In the genomic region with DNA sequence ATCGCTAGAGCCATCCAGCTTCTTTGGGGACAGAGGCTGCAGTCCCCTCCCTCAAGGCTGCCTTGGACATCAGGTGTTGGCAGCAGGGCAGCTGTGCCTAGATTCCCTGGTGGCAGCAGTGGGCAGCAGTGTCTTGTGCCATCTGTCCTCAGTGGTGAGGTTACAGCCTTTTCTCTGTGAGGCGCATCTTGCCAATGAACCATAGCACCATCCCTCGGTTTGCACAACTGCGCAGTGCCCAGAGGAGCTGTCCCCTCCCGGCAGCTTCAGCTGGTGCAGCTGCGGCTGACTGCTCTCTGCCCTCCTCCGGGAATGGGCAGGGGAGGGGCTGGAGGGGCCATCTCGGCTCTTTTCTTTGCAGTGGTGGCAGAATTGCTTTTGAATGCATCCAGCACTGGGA, we compare ENCODE assay signal across 16 cellular contexts. TPM values are rescaled to one million over a fixed set of nuclear protein-coding genes. Genes with fewer than 3 reads are reported as not detected.
A peak's percentile ranks its signal among the peaks of the same experiment; 100 is the strongest.
DNase-seq lines count a peak whose midpoint lies in the region; TF ChIP-seq lines count a peak whose summit lies in the region.
"Had no signal": no experiment of that assay in that cellular context is flagged by ENCODE, and none has a peak within 500 bp of the region (broad histone marks: within the 10 kb centered on the region; RNA-seq: fewer than 3 reads in every experiment).

No MANE protein-coding gene starts in this region.

- H3K4me1 ChIP-seq in BLaER1 = peaks cover 67% of the 10 kb centered on the region
- peaks cover 12% of the 10 kb centered on the region for H3K4me1 ChIP-seq in neural progenitor cell

- peak overlapping the region; percentile 67 for H3K27ac ChIP-seq in BLaER1
- H3K27ac ChIP-seq in neural progenitor cell = no peak overlapping the region
- H3K27ac ChIP-seq in brain microvascular endothelial cell = no peak overlapping the region
- H3K27ac ChIP-seq: epithelial cell of prostate, SK-N-MC, thoracic aorta had no signal

- H3K27ac Mint-ChIP-seq in glutamatergic neuron (ENCODE audit: unreplicated experiment) (peak overlapping the region; percentile 83), neural progenitor cell (no peak overlapping the region)

- H3K4me2 ChIP-seq in BLaER1 = peak overlapping the region; percentile 86
- H3K4me2 ChIP-seq in neural progenitor cell = peak overlapping the region; percentile 57

- H3K4me1 Mint-ChIP-seq in glutamatergic neuron (ENCODE audit: low read depth, unreplicated experiment) = peaks cover 20% of the 10 kb centered on the region
- H3K4me1 Mint-ChIP-seq in neural progenitor cell = peaks cover 4% of the 10 kb centered on the region

- peak overlapping the region; percentile 72 for H2AFZ ChIP-seq in neural progenitor cell (replicated peaks)

- H3K36me3 ChIP-seq in BLaER1 (peaks cover 28% of the 10 kb centered on the region), neural progenitor cell (no peaks in the 10 kb centered on the region), brain microvascular endothelial cell (replicated peaks) (no peaks in the 10 kb centered on the region)
- H3K36me3 ChIP-seq: thoracic aorta had no signal

- peak overlapping the region; percentile 57; the same call in 1 of the 2 replicates for H3K9ac ChIP-seq in BLaER1
- H3K9ac ChIP-seq in neural progenitor cell = no peak overlapping the region

- peaks cover 11% of the 10 kb centered on the region for H3F3A ChIP-seq in neural progenitor cell (ENCODE audit: low read depth)

- TF ChIP-seq CTCF in glutamatergic neuron (IDR thresholded peaks at IDR 0.05; ENCODE audit: partially characterized antibody, unreplicated experiment) (peak; percentile 25), neural progenitor cell (IDR thresholded peaks at IDR 0.05) (no peak), brain microvascular endothelial cell (IDR thresholded peaks at IDR 0.05; ENCODE audit: low read depth, low read length, missing control alignments) (no peak)

- H3K27me3 Mint-ChIP-seq in glutamatergic neuron (ENCODE audit: unreplicated experiment) = peaks cover 1% of the 10 kb centered on the region
- no peaks in the 10 kb centered on the region for H3K27me3 Mint-ChIP-seq in neural progenitor cell (ENCODE audit: insufficient read depth, low read depth)

- H3K36me3 Mint-ChIP-seq in glutamatergic neuron (ENCODE audit: unreplicated experiment) (peaks cover 9% of the 10 kb centered on the region), neural progenitor cell (peaks cover 8% of the 10 kb centered on the region)

- H3K9me3 Mint-ChIP-seq in glutamatergic neuron (ENCODE audit: unreplicated experiment) (no peaks in the 10 kb centered on the region), neural progenitor cell (peaks cover 15% of the 10 kb centered on the region)

- H3K9me3 ChIP-seq in BLaER1 (peaks cover 46% of the 10 kb centered on the region), neural progenitor cell (ENCODE audit: low read depth) (no peaks in the 10 kb centered on the region)
- H3K9me3 ChIP-seq: thoracic aorta had no signal

- in situ Hi-C loops in brain microvascular endothelial cell (cut with HindIII; ENCODE audit: low pct_ligation_motif_present, low sequenced_read_pairs) = no loop called here

- H3K4me3 ChIP-seq in BLaER1 (0 out of 2 replicates have a peak overlapping the region, but pooled peaks have one; percentile 27), neural progenitor cell (peak overlapping the region; percentile 3), brain microvascular endothelial cell (ENCODE audit: low read depth, low read length) (no peak overlapping the region)
- H3K4me3 ChIP-seq: SK-N-MC, thoracic aorta had no signal

- H3K79me2 ChIP-seq in neural progenitor cell (ENCODE audit: low read depth) = no peaks in the 10 kb centered on the region

- H4K20me1 ChIP-seq in BLaER1 = no peaks in the 10 kb centered on the region
- H4K20me1 ChIP-seq in neural progenitor cell (ENCODE audit: low read depth) = no peaks in the 10 kb centered on the region

- DNase-seq in NCI-H2227 treated with DMSO at 0.1 percent for 48 hours (lab: John Stamatoyannopoulos, UW) (peak; percentile 33), glutamatergic neuron (peak; percentile 78), neural progenitor cell (ENCODE audit: low spot score) (peak; percentile 58), NCI-H1930 (lab: John Stamatoyannopoulos, UW) (no peak), brain microvascular endothelial cell (no peak), dermis blood vessel endothelial cell (no peak)
- DNase-seq in stimulated activated CD4-positive, alpha-beta T cell treated with anti-CD3 and anti-CD28 coated beads, Interleukin-2, amount 100 ng/mL, for 24 hours = no peak
- DNase-seq: ACHN; activated CD4-positive, alpha-beta T cell treated with anti-CD3 and anti-CD28 coated beads, Interleukin-2, amount 50 U/mL, for 48 hours; aorta; NCI-H226; PC-3 had no signal

- H3K4me3 Mint-ChIP-seq in glutamatergic neuron (ENCODE audit: unreplicated experiment) (peak overlapping the region; percentile 21), neural progenitor cell (no peak overlapping the region)

- H3K27me3 ChIP-seq in BLaER1 (no peaks in the 10 kb centered on the region), neural progenitor cell (no peaks in the 10 kb centered on the region), brain microvascular endothelial cell (replicated peaks) (no peaks in the 10 kb centered on the region)

RNA-seq across cellular contexts. Expression of a gene that starts 59.0 kb away (rescaled TPM):
- total RNA-seq in glutamatergic neuron (ENCODE audit: unreplicated experiment) = not detected
- total RNA-seq in neural progenitor cell (ENCODE audit: low replicate concordance) = not detected in 2 replicates
- not detected in 2 replicates for total RNA-seq in dermis blood vessel endothelial cell
- total RNA-seq: aorta, PC-3, thoracic aorta had no signal

Comparison
In these comparisons a context has a peak if more than half of its experiments do, and no peak if none do; other contexts are left out.
1. DNase-seq: peak in NCI-H2227 treated with DMSO at 0.1 percent for 48 hours (single experiment), glutamatergic neuron (single experiment) and neural progenitor cell (single experiment); none in NCI-H1930 (0 of 2), stimulated activated CD4-positive, alpha-beta T cell treated with anti-CD3 and anti-CD28 coated beads, Interleukin-2, amount 100 ng/mL, for 24 hours (0 of 2), brain microvascular endothelial cell (single experiment) and dermis blood vessel endothelial cell (single experiment).